Comparison of ENCODE assay signal across 10 cellular contexts in the genomic region with DNA sequence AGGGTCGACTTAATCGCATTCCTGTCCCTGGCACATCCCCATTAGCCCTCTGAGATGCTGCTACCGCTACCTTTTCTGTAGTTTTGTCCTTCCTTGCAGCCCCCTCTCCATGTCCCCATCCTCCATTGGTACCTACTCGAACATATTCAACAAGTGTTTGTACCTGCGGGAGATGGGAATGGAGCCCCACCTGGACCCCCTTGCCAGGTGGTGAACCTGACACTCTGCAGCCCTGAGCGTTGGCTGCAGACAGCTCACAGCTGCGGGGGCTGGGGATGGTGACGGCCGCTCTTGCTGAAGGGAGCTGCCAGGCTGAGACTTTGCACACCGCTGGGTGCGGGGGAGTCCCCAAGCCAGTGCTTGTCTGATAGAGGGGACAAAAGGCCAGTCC.
A peak's percentile ranks its signal among the peaks of the same experiment; 100 is the strongest.
DNase-seq lines count a peak whose midpoint lies in the region; ATAC-seq and TF ChIP-seq lines count a peak whose summit lies in the region.
"Had no signal": no experiment of that assay in that cellular context is flagged by ENCODE, and none has a peak within 500 bp of the region (broad histone marks: within the 10 kb centered on the region; RNA-seq: fewer than 3 reads in every experiment).

No MANE protein-coding gene starts in this region.

- no peak overlapping the region for H3K27ac ChIP-seq in PC-3 (ENCODE audit: low read length)
- H3K27ac ChIP-seq in uterus: no peak overlapping the region
- H3K27ac ChIP-seq: prostate gland had no signal

- intact Hi-C loops in PC-3 (cut with micrococcal nuclease): loop anchor here (1.0 to 10.0 kb wide), 2 partner anchors 93 to 162 kb away; partner anchors contain the start of gene DAP
- intact Hi-C loops in uterus (cut with DNase I; ENCODE audit: low total_unique reads): no loop called here

- CTCF ChIA-PET in PC-3 (lab: Charles Lee): interaction anchor here (0.6 kb wide), 4 partner anchors 143 to 443 kb away, joined by 3 to 4 read pairs (median 3); no protein-coding TSS in a partner anchor

- TF ChIP-seq CTCF in PC-3 (conservative IDR thresholded peaks at IDR 0.05; ENCODE audit: low read depth, low read length) (peak; percentile 42; the same call in 1 of the 2 replicates), epithelial cell of proximal tubule (conservative IDR thresholded peaks at IDR 0.05; ENCODE audit: low read depth, low read length) (no peak), uterus (IDR thresholded peaks at IDR 0.05) (no peak)

- DNase-seq in H7: no peak
- DNase-seq in PC-3: no peak
- no peak for DNase-seq in epithelial cell of proximal tubule (ENCODE audit: low read depth)
- no peak for DNase-seq in NOMO-1 treated with DMSO at 0.1 percent for 48 hours (lab: John Stamatoyannopoulos, UW; ENCODE audit: unreplicated experiment)
- no peak for DNase-seq in uterus
- no peak for DNase-seq in stimulated activated naive CD8-positive, alpha-beta T cell treated with anti-CD3 and anti-CD28 coated beads, Interleukin-15, Interleukin-2, amounts not matched to agents 100 U/mL and 50 U/mL, for 24 hours
- DNase-seq in kidney tubule cell (ENCODE audit: low spot score): no peak
- DNase-seq: NCI-H2081 had no signal

- peaks cover 33% of the 10 kb centered on the region for H3K4me1 ChIP-seq in PC-3 (ENCODE audit: insufficient read depth, low read length)
- H3K4me1 ChIP-seq in neuron (ENCODE audit: insufficient read depth, low read length): peaks cover 27% of the 10 kb centered on the region
- no peaks in the 10 kb centered on the region for H3K4me1 ChIP-seq in uterus
- H3K4me1 ChIP-seq: prostate gland had no signal

- no peak overlapping the region for H3K9ac ChIP-seq in PC-3 (ENCODE audit: low read length)

- POLR2A ChIA-PET in PC-3 (lab: Charles Lee; ENCODE audit: unreplicated experiment): no interaction called here

- H3K4me3 ChIP-seq in H7 (ENCODE audit: insufficient read depth, low read depth, low read length) (peak overlapping the region; percentile 20; the same call in 1 of the 2 replicates), PC-3 (ENCODE audit: low read length) (peak overlapping the region; percentile 40; the same call in 1 of the 2 replicates), epithelial cell of proximal tubule (ENCODE audit: low read depth, low read length) (peak overlapping the region; percentile 3), neuron (ENCODE audit: low read length) (peak overlapping the region; percentile 40), uterus (no peak overlapping the region)
- H3K4me3 ChIP-seq: prostate gland had no signal

- no peaks in the 10 kb centered on the region for H3K9me3 ChIP-seq in PC-3 (ENCODE audit: low read length)
- H3K9me3 ChIP-seq in neuron (ENCODE audit: low read length): no peaks in the 10 kb centered on the region
- no peaks in the 10 kb centered on the region for H3K9me3 ChIP-seq in uterus
- H3K9me3 ChIP-seq: prostate gland had no signal

- no TSS peak for BruUV-seq in PC-3 (replicated peaks; lab: Mats Ljungman, UMichigan)

- H3K27me3 ChIP-seq in H7 (ENCODE audit: control insufficient read depth, insufficient read depth, low read length): peaks cover 5% of the 10 kb centered on the region
- H3K27me3 ChIP-seq in PC-3 (ENCODE audit: low read length): no peaks in the 10 kb centered on the region
- H3K27me3 ChIP-seq in neuron (ENCODE audit: insufficient read depth, low read length): no peaks in the 10 kb centered on the region
- H3K27me3 ChIP-seq in uterus: no peaks in the 10 kb centered on the region

- TF ChIP-seq POLR2A in uterus (IDR thresholded peaks at IDR 0.05): no peak

- peak overlapping the region; percentile 65 for H3K4me2 ChIP-seq in PC-3 (ENCODE audit: low read length)

- H3K36me3 ChIP-seq in H7 (replicated peaks; ENCODE audit: control insufficient read depth, insufficient read depth, low read length) (no peaks in the 10 kb centered on the region), PC-3 (ENCODE audit: low read depth, low read length) (no peaks in the 10 kb centered on the region), neuron (ENCODE audit: insufficient read depth, low read length) (no peaks in the 10 kb centered on the region), uterus (no peaks in the 10 kb centered on the region)
- H3K36me3 ChIP-seq: prostate gland had no signal

- no peaks in the 10 kb centered on the region for H3K79me2 ChIP-seq in PC-3 (ENCODE audit: low read length)

- no peak for ATAC-seq in PC-3
- ATAC-seq in stimulated activated naive CD8-positive, alpha-beta T cell treated with anti-CD3 and anti-CD28 coated beads, Interleukin-15, Interleukin-2, amounts not matched to agents 100 U/mL and 50 U/mL, for 24 hours: no peak

- H3F3A ChIP-seq in PC-3 (ENCODE audit: low read length, unreplicated experiment): no peaks in the 10 kb centered on the region

- H3K9me2 ChIP-seq in PC-3 (replicated peaks; ENCODE audit: low read length): no peaks in the 10 kb centered on the region

- peak overlapping the region; percentile 64 for H2AFZ ChIP-seq in PC-3 (ENCODE audit: low read length)
- peak overlapping the region; percentile 70 for H2AFZ ChIP-seq in neuron (ENCODE audit: low read depth, low read length)

- H4K20me1 ChIP-seq in PC-3 (ENCODE audit: low read length): no peaks in the 10 kb centered on the region

Comparison
In these comparisons a context has a peak if more than half of its experiments do, and no peak if none do; other contexts are left out.
1. H3K4me3 ChIP-seq: peak in H7 (single experiment), PC-3 (single experiment), epithelial cell of proximal tubule (single experiment) and neuron (single experiment); none in uterus (0 of 2).